ENCODE assay signal across 1 cellular context in the genomic region with DNA sequence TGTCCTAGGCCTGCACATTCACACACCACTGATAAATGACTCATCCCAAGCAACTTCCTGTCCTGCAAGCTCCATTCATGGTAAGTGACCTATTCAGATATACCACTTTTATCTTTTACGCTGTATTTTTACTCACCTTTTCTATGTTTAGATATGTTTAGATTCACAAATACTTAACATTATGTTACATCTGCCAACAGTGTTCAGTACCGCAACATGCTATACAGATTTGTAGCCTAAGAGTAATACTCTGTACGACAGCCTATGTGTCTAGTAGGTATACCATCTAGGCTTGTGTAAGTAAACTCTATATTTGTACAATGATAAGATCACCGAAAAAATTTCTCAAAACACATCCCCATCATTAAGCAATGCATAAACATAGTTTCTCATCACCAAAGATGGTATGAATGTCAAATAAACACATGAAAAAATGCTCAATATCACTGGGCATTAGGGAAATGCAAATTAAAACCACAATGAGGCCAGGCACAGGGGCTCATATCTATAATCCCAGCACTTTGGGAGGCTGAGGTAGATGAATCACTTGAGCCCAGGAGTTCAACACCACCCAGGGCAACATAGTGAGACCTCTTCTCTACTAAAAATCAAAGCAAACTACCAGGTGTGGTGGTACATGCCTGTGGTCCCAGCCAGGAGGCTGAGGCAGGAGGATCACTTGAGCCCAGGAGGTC.
A peak's percentile ranks its signal among the peaks of the same experiment; 100 is the strongest.
TF ChIP-seq lines count a peak whose summit lies in the region.

No MANE protein-coding gene starts in this region.

TF ChIP-seq in K562, 482 proteins besides CTCF, POLR2A, EP300 and RAD21 (continued from another document and continues in another):
- TF ChIP-seq ARID4B (CRISPR knock-in tag; IDR thresholded peaks at IDR 0.05) (0 out of 2 replicates have a peak, but pooled peaks have one; percentile 3), TAF15 (IDR thresholded peaks at IDR 0.05; ENCODE audit: low read depth, low read length) (no peak), CBX8 (IDR thresholded peaks at IDR 0.05; ENCODE audit: borderline replicate concordance, extremely low read depth, low read depth, low read length, poor library complexity, severe bottlenecking) (no peak), DNMT1 (IDR thresholded peaks at IDR 0.05) (no peak), ZFP36 (IDR thresholded peaks at IDR 0.05; ENCODE audit: low read depth, low read length, partially characterized antibody) (no peak), GABPB2 (CRISPR knock-in tag; conservative IDR thresholded peaks at IDR 0.05) (no peak), CEBPG (CRISPR knock-in tag; IDR thresholded peaks at IDR 0.05) (no peak), CEBPG (tag; conservative IDR thresholded peaks at IDR 0.05 in 1 of 2, IDR thresholded peaks at IDR 0.05 in 1 of 2) (peak in 1 of 2 experiments; percentile 68; a peak in 2 of 4 replicates), PBX2 (CRISPR knock-in tag; IDR thresholded peaks at IDR 0.05; ENCODE audit: low read depth) (no peak), PBX2 (tag; conservative IDR thresholded peaks at IDR 0.05; ENCODE audit: low read depth) (no peak), RNF219 (CRISPR knock-in tag; IDR thresholded peaks at IDR 0.05) (no peak), ZNF212 (CRISPR knock-in tag; IDR thresholded peaks at IDR 0.05) (no peak), CCAR2 (IDR thresholded peaks at IDR 0.05; ENCODE audit: low read depth, low read length) (no peak), XRCC4 (IDR thresholded peaks at IDR 0.05; ENCODE audit: extremely low read depth, insufficient read depth, insufficient read length) (no peak), RBM15 (IDR thresholded peaks at IDR 0.05; ENCODE audit: insufficient read depth, low read length) (no peak), JUNB (CRISPR knock-in tag; conservative IDR thresholded peaks at IDR 0.05) (no peak), MCM3 (IDR thresholded peaks at IDR 0.05) (no peak), ZNF584 (CRISPR knock-in tag; IDR thresholded peaks at IDR 0.05; ENCODE audit: low read depth) (no peak), USF2 (CRISPR knock-in tag; IDR thresholded peaks at IDR 0.05) (no peak), ZNF140 (CRISPR knock-in tag; IDR thresholded peaks at IDR 0.05) (no peak), PTBP1 (IDR thresholded peaks at IDR 0.05; ENCODE audit: low read depth, low read length) (no peak), NBN (IDR thresholded peaks at IDR 0.05; ENCODE audit: low read depth) (no peak), ZMIZ1 (IDR thresholded peaks at IDR 0.05; ENCODE audit: low read depth in 2 of 2, low read length in 2 of 2) (0 out of 4 replicates have a peak, but pooled peaks of 1 of the 2 experiments have one; percentile 51), ZNF436 (CRISPR knock-in tag; IDR thresholded peaks at IDR 0.05) (no peak), KLF6 (CRISPR knock-in tag; IDR thresholded peaks at IDR 0.05; ENCODE audit: borderline replicate concordance) (no peak), ZBED1 (IDR thresholded peaks at IDR 0.05) (no peak), BDP1 (IDR thresholded peaks at IDR 0.05; ENCODE audit: insufficient read depth, insufficient read length) (no peak), ZNF444 (CRISPR knock-in tag; IDR thresholded peaks at IDR 0.05) (no peak), ZNF274 (IDR thresholded peaks at IDR 0.05; ENCODE audit: borderline replicate concordance, low read depth, low read length) (no peak), TCFL5 (CRISPR knock-in tag; conservative IDR thresholded peaks at IDR 0.05) (no peak), MTA3 (IDR thresholded peaks at IDR 0.05; ENCODE audit: borderline replicate concordance) (no peak), BMI1 (IDR thresholded peaks at IDR 0.05; ENCODE audit: low read length) (no peak), RBM39 (optimal IDR thresholded peaks at IDR 0.05; ENCODE audit: low read depth, low read length) (no peak), CREBBP (IDR thresholded peaks at IDR 0.05; ENCODE audit: low read depth, low read length) (no peak)
- TF ChIP-seq, protein P1, sequence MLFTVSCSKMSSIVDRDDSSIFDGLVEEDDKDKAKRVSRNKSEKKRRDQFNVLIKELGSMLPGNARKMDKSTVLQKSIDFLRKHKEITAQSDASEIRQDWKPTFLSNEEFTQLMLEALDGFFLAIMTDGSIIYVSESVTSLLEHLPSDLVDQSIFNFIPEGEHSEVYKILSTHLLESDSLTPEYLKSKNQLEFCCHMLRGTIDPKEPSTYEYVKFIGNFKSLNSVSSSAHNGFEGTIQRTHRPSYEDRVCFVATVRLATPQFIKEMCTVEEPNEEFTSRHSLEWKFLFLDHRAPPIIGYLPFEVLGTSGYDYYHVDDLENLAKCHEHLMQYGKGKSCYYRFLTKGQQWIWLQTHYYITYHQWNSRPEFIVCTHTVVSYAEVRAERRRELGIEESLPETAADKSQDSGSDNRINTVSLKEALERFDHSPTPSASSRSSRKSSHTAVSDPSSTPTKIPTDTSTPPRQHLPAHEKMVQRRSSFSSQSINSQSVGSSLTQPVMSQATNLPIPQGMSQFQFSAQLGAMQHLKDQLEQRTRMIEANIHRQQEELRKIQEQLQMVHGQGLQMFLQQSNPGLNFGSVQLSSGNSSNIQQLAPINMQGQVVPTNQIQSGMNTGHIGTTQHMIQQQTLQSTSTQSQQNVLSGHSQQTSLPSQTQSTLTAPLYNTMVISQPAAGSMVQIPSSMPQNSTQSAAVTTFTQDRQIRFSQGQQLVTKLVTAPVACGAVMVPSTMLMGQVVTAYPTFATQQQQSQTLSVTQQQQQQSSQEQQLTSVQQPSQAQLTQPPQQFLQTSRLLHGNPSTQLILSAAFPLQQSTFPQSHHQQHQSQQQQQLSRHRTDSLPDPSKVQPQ (CRISPR knock-in tag; IDR thresholded peaks at IDR 0.05; ENCODE audit: borderline replicate concordance), result no peak
- TF ChIP-seq, protein P2, sequence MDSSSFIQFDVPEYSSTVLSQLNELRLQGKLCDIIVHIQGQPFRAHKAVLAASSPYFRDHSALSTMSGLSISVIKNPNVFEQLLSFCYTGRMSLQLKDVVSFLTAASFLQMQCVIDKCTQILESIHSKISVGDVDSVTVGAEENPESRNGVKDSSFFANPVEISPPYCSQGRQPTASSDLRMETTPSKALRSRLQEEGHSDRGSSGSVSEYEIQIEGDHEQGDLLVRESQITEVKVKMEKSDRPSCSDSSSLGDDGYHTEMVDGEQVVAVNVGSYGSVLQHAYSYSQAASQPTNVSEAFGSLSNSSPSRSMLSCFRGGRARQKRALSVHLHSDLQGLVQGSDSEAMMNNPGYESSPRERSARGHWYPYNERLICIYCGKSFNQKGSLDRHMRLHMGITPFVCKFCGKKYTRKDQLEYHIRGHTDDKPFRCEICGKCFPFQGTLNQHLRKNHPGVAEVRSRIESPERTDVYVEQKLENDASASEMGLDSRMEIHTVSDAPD (CRISPR knock-in tag; IDR thresholded peaks at IDR 0.05), result no peak
